8 cellular contexts compared by ENCODE assay signal in the genomic region with DNA sequence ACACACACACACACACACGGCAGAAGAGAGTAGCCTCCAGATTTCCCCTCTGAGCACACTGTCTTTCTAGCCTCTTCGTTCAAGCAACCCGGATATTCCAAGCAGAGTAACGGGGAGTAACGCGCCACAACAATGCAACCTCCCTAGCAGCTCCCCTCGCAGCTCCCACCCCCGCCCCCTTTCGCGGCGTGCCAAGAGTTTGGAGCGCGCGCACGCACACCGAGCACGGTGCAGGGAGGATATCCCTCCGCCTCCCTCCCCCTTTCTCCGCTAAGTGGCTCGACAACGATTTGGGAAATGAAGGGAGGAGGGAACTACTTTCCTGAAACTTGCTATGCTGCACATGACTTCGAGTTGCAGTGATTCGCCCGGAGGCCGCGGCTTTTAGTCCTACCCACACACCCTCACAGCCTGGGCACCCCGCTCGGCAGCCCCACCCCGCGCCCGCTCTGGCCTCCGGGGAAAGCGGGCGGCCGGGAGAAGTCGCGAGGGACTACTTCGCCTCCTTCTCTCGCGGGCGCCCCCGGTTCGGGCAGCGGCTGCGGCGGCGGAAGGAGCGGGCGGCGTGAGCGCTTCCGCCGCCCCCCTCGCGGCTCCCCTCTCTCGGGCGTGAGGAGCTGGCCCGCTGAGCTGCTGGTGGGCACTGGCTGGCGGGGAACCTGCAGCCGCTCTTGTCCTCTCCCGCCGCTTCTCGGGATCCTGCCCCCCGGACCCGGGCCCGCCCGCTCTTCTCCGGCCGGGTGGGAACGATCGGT. TPM values are rescaled to one million over a fixed set of nuclear protein-coding genes. Genes with fewer than 3 reads are reported as not detected.
DNase-seq lines count a peak whose midpoint lies in the region; ATAC-seq and TF ChIP-seq lines count a peak whose summit lies in the region.

No MANE protein-coding gene starts in this region.

- H3K27me3 Mint-ChIP-seq in naive thymus-derived CD4-positive, alpha-beta T cell, result peaks cover 27 to 72% (median 50%) of the 10 kb centered on the region in 5 donors
- H3K27me3 Mint-ChIP-seq in stimulated activated naive CD8-positive, alpha-beta T cell treated with anti-CD3 and anti-CD28 coated beads, Interleukin-15, Interleukin-2, amounts not matched to agents 100 ng/mL and 50 ng/mL, for 24 hours, result peaks cover 40% of the 10 kb centered on the region

- H3K9me3 ChIP-seq in naive thymus-derived CD4-positive, alpha-beta T cell (ENCODE audit: control insufficient read depth in 2 of 3, low read length in 3 of 3), result no peaks in the 10 kb centered on the region

- H3K79me2 ChIP-seq in KMS-11 (ENCODE audit: insufficient read depth, low read depth), result peaks cover 44% of the 10 kb centered on the region

- peak overlapping the region; percentile 82 for H3K9ac ChIP-seq in KMS-11

- peak overlapping the region in 8 of 9 donors; percentile 1 to 88 (median 64) for H3K27ac Mint-ChIP-seq in naive thymus-derived CD4-positive, alpha-beta T cell
- H3K27ac Mint-ChIP-seq in stimulated activated naive CD8-positive, alpha-beta T cell treated with anti-CD3 and anti-CD28 coated beads, Interleukin-15, Interleukin-2, amounts not matched to agents 100 ng/mL and 50 ng/mL, for 24 hours, result peak overlapping the region; percentile 76

- no peaks in the 10 kb centered on the region for H3K27me3 ChIP-seq in KMS-11 (ENCODE audit: insufficient read depth, low read depth)
- peaks cover 0 to 2% of the 10 kb centered on the region in 2 donors for H3K27me3 ChIP-seq in naive thymus-derived CD4-positive, alpha-beta T cell (ENCODE audit: control insufficient read depth in 2 of 2, insufficient read depth in 2 of 2, low read length in 2 of 2)

- H3K27ac ChIP-seq in KMS-11 (peak overlapping the region; percentile 87), RWPE1 (peak overlapping the region; percentile 99)
- H3K27ac ChIP-seq in naive thymus-derived CD4-positive, alpha-beta T cell (ENCODE audit: low read depth, low read length), result no peak overlapping the region

- intact Hi-C loops in naive thymus-derived CD4-positive, alpha-beta T cell (cut with micrococcal nuclease), result loop anchor here in 1 of 2 donors (2.0 to 10.0 kb wide), 4 partner anchors 103 to 1673 kb away; partner anchors contain the start of gene CDIN1

- H3K4me3 ChIP-seq in KMS-11 (IDR thresholded peaks at IDR 0.05; ENCODE audit: insufficient read depth, low read depth, low read length) (no peak overlapping the region), fibroblast of pulmonary artery (replicated peaks; ENCODE audit: low read depth, low read length) (peak overlapping the region; percentile 95)
- H3K4me3 ChIP-seq in naive thymus-derived CD4-positive, alpha-beta T cell (ENCODE audit: low read length), result peak overlapping the region; percentile 78

- peak overlapping the region; percentile 79 to 97 (median 90) for H3K4me3 Mint-ChIP-seq in naive thymus-derived CD4-positive, alpha-beta T cell
- H3K4me3 Mint-ChIP-seq in stimulated activated naive CD8-positive, alpha-beta T cell treated with anti-CD3 and anti-CD28 coated beads, Interleukin-15, Interleukin-2, amounts not matched to agents 100 ng/mL and 50 ng/mL, for 24 hours, result peak overlapping the region; percentile 85

- H3K4me1 ChIP-seq in KMS-11 (ENCODE audit: low read depth, poor library complexity, severe bottlenecking), result peaks cover 22% of the 10 kb centered on the region
- peaks cover 17 to 19% of the 10 kb centered on the region in 2 donors for H3K4me1 ChIP-seq in naive thymus-derived CD4-positive, alpha-beta T cell (ENCODE audit: control insufficient read depth in 2 of 2, insufficient read depth in 2 of 2, low read length in 2 of 2)

- DNase-seq in DMS 273 (lab: John Stamatoyannopoulos, UW; ENCODE audit: unreplicated experiment) (peak; percentile 96), RWPE1 (ENCODE audit: low spot score) (peak; percentile 83), fibroblast of pulmonary artery (ENCODE audit: low read depth) (peak; percentile 99)
- peak; percentile 35 for DNase-seq in activated effector memory CD4-positive, alpha-beta T cell treated with Interleukin-2 at 50 U/mL for 16 hours
- DNase-seq in naive thymus-derived CD4-positive, alpha-beta T cell, result peak; percentile 27 to 60 (median 49)

- peaks cover 12% of the 10 kb centered on the region; the same call in 1 of the 2 replicates for H4K20me1 ChIP-seq in KMS-11 (ENCODE audit: insufficient read depth)

- CTCF ChIA-PET in RWPE1 (lab: Yijun Ruan, JAX), result interaction anchor here (0.6 to 1.0 kb wide), 5 partner anchors 8 to 256 kb away, joined by 3 to 6 read pairs (median 3); no protein-coding TSS in a partner anchor
- CTCF ChIA-PET in naive thymus-derived CD4-positive, alpha-beta T cell (lab: Charles Lee), result no interaction called here

- peaks cover 0 to 6% (median 0%) of the 10 kb centered on the region in 11 donors for H3K9me3 Mint-ChIP-seq in naive thymus-derived CD4-positive, alpha-beta T cell
- no peaks in the 10 kb centered on the region for H3K9me3 Mint-ChIP-seq in stimulated activated naive CD8-positive, alpha-beta T cell treated with anti-CD3 and anti-CD28 coated beads, Interleukin-15, Interleukin-2, amounts not matched to agents 100 ng/mL and 50 ng/mL, for 24 hours

- TF ChIP-seq CTCF in KMS-11 (conservative IDR thresholded peaks at IDR 0.05; ENCODE audit: low read depth, low read length) (no peak; the same call in 1 of the 2 replicates), RWPE1 (conservative IDR thresholded peaks at IDR 0.05; ENCODE audit: low read depth) (peak; percentile 17; the same call in 1 of the 2 replicates), fibroblast of pulmonary artery (IDR thresholded peaks at IDR 0.05; ENCODE audit: low read length, missing control alignments) (no peak)

- peaks cover 25 to 36% (median 27%) of the 10 kb centered on the region in 7 donors for H3K4me1 Mint-ChIP-seq in naive thymus-derived CD4-positive, alpha-beta T cell
- H3K4me1 Mint-ChIP-seq in stimulated activated naive CD8-positive, alpha-beta T cell treated with anti-CD3 and anti-CD28 coated beads, Interleukin-15, Interleukin-2, amounts not matched to agents 100 ng/mL and 50 ng/mL, for 24 hours (ENCODE audit: low read depth), result peaks cover 24% of the 10 kb centered on the region

- H3K36me3 ChIP-seq in KMS-11 (ENCODE audit: insufficient read depth), result no peaks in the 10 kb centered on the region
- no peaks in the 10 kb centered on the region for H3K36me3 ChIP-seq in naive thymus-derived CD4-positive, alpha-beta T cell (ENCODE audit: control insufficient read depth in 2 of 3, insufficient read depth in 3 of 3, low read length in 3 of 3)

- H2AFZ ChIP-seq in KMS-11 (ENCODE audit: low read depth), result peak overlapping the region; percentile 83; the same call in 1 of the 2 replicates

- no peaks in the 10 kb centered on the region for H3K36me3 Mint-ChIP-seq in naive thymus-derived CD4-positive, alpha-beta T cell
- H3K36me3 Mint-ChIP-seq in stimulated activated naive CD8-positive, alpha-beta T cell treated with anti-CD3 and anti-CD28 coated beads, Interleukin-15, Interleukin-2, amounts not matched to agents 100 ng/mL and 50 ng/mL, for 24 hours (ENCODE audit: low read depth), result no peaks in the 10 kb centered on the region

- ATAC-seq in GM21619 (IDR thresholded peaks at IDR 0.05; ENCODE audit: unreplicated experiment), result peak; percentile 42
- ATAC-seq in naive thymus-derived CD4-positive, alpha-beta T cell, result peak; percentile 68

- H3K4me2 ChIP-seq in KMS-11, result peak overlapping the region; percentile 69; the same call in 1 of the 2 replicates

- POLR2A ChIA-PET in RWPE1 (lab: Yijun Ruan, JAX; ENCODE audit: low non-redundant PET), result interaction anchor here (0.5 to 1.2 kb wide), 3 partner anchors 34 to 1150 kb away, joined by 3 to 8 read pairs (median 4); no protein-coding TSS in a partner anchor
- POLR2A ChIA-PET in naive thymus-derived CD4-positive, alpha-beta T cell (lab: Charles Lee), result interaction anchor here (0.5 kb wide), 1 partner anchor 1330 kb away, joined by 3 read pairs; no protein-coding TSS in a partner anchor

RNA-seq across cellular contexts. Expression of gene SPRED1, which starts 0.7 kb away (rescaled TPM):
- 1 to 10 TPM in 2 of 5 experiments, under 1 TPM in 3; 0.07 to 2.6 (median 0.95) TPM for total RNA-seq in naive thymus-derived CD4-positive, alpha-beta T cell
- not detected for polyA plus RNA-seq in naive thymus-derived CD4-positive, alpha-beta T cell

Comparison
In these comparisons a context has a peak if more than half of its experiments do, and no peak if none do; other contexts are left out.
1. DNase-seq: peak in every context shown above with its lines; median percentile 99 in fibroblast of pulmonary artery; 96 in DMS 273; 83 in RWPE1; 49 in naive thymus-derived CD4-positive, alpha-beta T cell; 35 in activated effector memory CD4-positive, alpha-beta T cell treated with Interleukin-2 at 50 U/mL for 16 hours.